In the genomic region with DNA sequence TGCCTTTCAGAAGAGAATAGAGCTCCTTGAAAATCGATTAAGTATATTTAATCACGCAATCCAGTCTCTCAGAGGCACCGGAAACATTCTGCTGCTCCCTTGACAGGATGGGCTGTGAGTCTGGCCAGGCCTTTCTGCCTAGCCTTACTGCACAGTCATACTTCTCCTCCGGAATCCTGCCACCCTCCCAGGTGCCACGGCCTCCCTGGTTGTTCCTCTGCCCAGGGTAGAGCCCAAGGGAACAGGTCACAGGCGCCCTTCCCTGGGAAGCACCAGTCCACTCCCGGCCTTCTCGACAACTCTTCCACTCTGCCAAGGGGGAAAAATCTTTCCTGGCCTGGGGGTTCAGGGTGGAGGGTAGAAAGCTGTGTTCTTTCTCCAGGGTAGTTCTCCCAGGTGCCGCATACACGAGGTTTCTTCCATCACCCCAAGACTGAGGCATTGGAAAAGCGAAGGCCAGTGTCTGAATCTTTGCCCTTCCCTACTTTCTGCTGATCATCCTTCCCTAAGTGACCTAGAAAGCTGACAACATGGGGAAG, we compare ENCODE assay signal across 19 cellular contexts. TPM values are rescaled to one million over a fixed set of nuclear protein-coding genes. Genes with fewer than 3 reads are reported as not detected.
DNase-seq lines count a peak whose midpoint lies in the region; ATAC-seq lines count a peak whose summit lies in the region.
"Had no signal": no experiment of that assay in that cellular context is flagged by ENCODE, and none has a peak within 500 bp of the region (broad histone marks: within the 10 kb centered on the region; RNA-seq: fewer than 3 reads in every experiment).

No MANE protein-coding gene starts in this region.

- H3K27me3 ChIP-seq in CD4-positive, alpha-beta memory T cell (ENCODE audit: insufficient read depth, low read length) = peaks cover 3% of the 10 kb centered on the region
- H3K27me3 ChIP-seq: BLaER1 had no signal

- intact Hi-C loops in posterior vena cava (cut with DNase I) = no loop called here
- intact Hi-C loops in CD4-positive, alpha-beta memory T cell (cut with micrococcal nuclease) = no loop called here

- H3K27ac ChIP-seq in CD4-positive, alpha-beta memory T cell (ENCODE audit: low read depth, low read length) = no peak overlapping the region
- H3K27ac ChIP-seq: 22Rv1, A549, BLaER1, GM23248 had no signal

- H3K4me1 ChIP-seq in CD4-positive, alpha-beta memory T cell (ENCODE audit: insufficient read depth, low read length) = no peaks in the 10 kb centered on the region
- H3K4me1 ChIP-seq: A549, HAP-1 had no signal

- no peak overlapping the region for H3K27ac Mint-ChIP-seq in CD4-positive, alpha-beta memory T cell
- H3K27ac Mint-ChIP-seq: CD8-positive, alpha-beta T cell had no signal

- H3K4me3 ChIP-seq in CD4-positive, alpha-beta memory T cell (ENCODE audit: low read length in 2 of 2) = no peak overlapping the region
- H3K4me3 ChIP-seq: A549, BLaER1, GM23248, HAP-1 had no signal

- CTCF ChIA-PET in CD4-positive, alpha-beta memory T cell (lab: Charles Lee; ENCODE audit: partially characterized antibody) = interaction anchor here (0.7 to 2.5 kb wide), 3 partner anchors 8 to 646 kb away, joined by 3 to 7 read pairs (median 4); no protein-coding TSS in a partner anchor

- H3K36me3 Mint-ChIP-seq in CD4-positive, alpha-beta memory T cell = no peaks in the 10 kb centered on the region
- H3K36me3 Mint-ChIP-seq: CD14-positive monocyte; CD8-positive, alpha-beta T cell had no signal

- H3K9me3 ChIP-seq in CD4-positive, alpha-beta memory T cell (ENCODE audit: control insufficient read depth in 1 of 2, low read length in 2 of 2) = no peaks in the 10 kb centered on the region
- H3K9me3 ChIP-seq: HAP-1 had no signal

- H3K4me1 Mint-ChIP-seq in CD4-positive, alpha-beta memory T cell = peaks cover 0 to 4% (median 4%) of the 10 kb centered on the region in 4 donors

- ATAC-seq in GM21825 (IDR thresholded peaks at IDR 0.05; ENCODE audit: unreplicated experiment) = no peak
- ATAC-seq: CD8-positive, alpha-beta T cell had no signal

- H3K4me3 Mint-ChIP-seq in CD4-positive, alpha-beta memory T cell = no peak overlapping the region
- H3K4me3 Mint-ChIP-seq: CD14-positive monocyte; CD8-positive, alpha-beta T cell had no signal

- peak; percentile 13 for DNase-seq in activated CD4-positive, CD25-positive, alpha-beta regulatory T cell treated with anti-CD3 and anti-CD28 coated beads, Interleukin-2, amount 50 U/mL, for 72 hours
- DNase-seq in activated CD4-positive, CD25-positive, alpha-beta regulatory T cell (lab: John Stamatoyannopoulos, UW) = no peak
- DNase-seq in islet precursor cell (peak; percentile 44), posterior vena cava (ENCODE audit: low spot score) (peak; percentile 43), ureter (ENCODE audit: low spot score) (peak; percentile 36)
- DNase-seq in CD4-positive, alpha-beta memory T cell = no peak
- DNase-seq: AML-193, Calu3, DMS79 treated with DMSO at 0.1 percent for 48 hours, GF-D8, GM23248 had no signal

- H3K36me3 ChIP-seq in CD4-positive, alpha-beta memory T cell (ENCODE audit: insufficient read depth, low read length) = no peaks in the 10 kb centered on the region
- H3K36me3 ChIP-seq: BLaER1, HAP-1 had no signal

- H3K9me3 Mint-ChIP-seq in CD4-positive, alpha-beta memory T cell = peaks cover 0 to 5% (median 1%) of the 10 kb centered on the region in 8 donors

- peaks cover 3 to 4% of the 10 kb centered on the region in 2 donors for H3K27me3 Mint-ChIP-seq in CD4-positive, alpha-beta memory T cell

- POLR2A ChIA-PET in CD4-positive, alpha-beta memory T cell (lab: Charles Lee; ENCODE audit: partially characterized antibody) = no interaction called here

RNA-seq across cellular contexts. Expression of a gene that starts 17.4 kb away (rescaled TPM):
- total RNA-seq in posterior vena cava = 100 to 1,000 TPM; 447 to 863 TPM
- total RNA-seq in ureter = 189 TPM
- total RNA-seq in CD4-positive, alpha-beta memory T cell = 10 to 100 TPM; 13.7 to 14.2 TPM
- polyA plus RNA-seq in CD4-positive, alpha-beta memory T cell = under 1 TPM; 0.09 to 0.42 TPM
- total RNA-seq: HT-29 had no signal

Comparison
In these comparisons a context has a peak if more than half of its experiments do, and no peak if none do; other contexts are left out.
1. DNase-seq: peak in activated CD4-positive, CD25-positive, alpha-beta regulatory T cell treated with anti-CD3 and anti-CD28 coated beads, Interleukin-2, amount 50 U/mL, for 72 hours (single experiment), islet precursor cell (single experiment), posterior vena cava (single experiment) and ureter (single experiment); none in activated CD4-positive, CD25-positive, alpha-beta regulatory T cell (0 of 4) and CD4-positive, alpha-beta memory T cell (0 of 5).
2. RNA of a gene that starts 17.4 kb away (total RNA-seq): 447 to 863 TPM in posterior vena cava and 189 TPM in ureter (single experiment); 13.7 to 14.2 TPM in CD4-positive, alpha-beta memory T cell; every median in the first group is over 10 times any median in the second.